19 cellular contexts compared by ENCODE assay signal in the genomic region with DNA sequence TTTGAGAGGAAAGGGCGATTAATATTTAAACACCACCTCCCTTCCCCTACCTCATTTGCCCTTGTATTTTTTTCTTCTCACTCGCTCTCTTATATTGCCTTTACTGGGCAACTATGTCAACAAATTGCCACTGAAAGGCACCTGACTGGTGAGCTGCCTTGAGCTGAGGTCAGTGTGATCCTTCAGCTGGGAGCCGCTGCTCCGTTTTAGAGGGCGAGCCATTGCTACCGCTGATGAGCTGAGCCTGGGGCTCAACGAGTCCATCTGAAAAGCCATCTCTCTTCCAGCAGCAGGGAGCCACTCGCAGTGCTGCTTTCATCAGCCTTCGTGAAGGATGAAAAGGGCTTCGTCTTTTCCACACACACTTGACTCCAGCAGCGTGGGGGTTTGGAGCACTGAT.
DNase-seq lines count a peak whose midpoint lies in the region; ATAC-seq and TF ChIP-seq lines count a peak whose summit lies in the region.
"Had no signal": no experiment of that assay in that cellular context is flagged by ENCODE, and none has a peak within 500 bp of the region (broad histone marks: within the 10 kb centered on the region; RNA-seq: fewer than 3 reads in every experiment).

No MANE protein-coding gene starts in this region.

- no peak for TF ChIP-seq EP300 in suprapubic skin (IDR thresholded peaks at IDR 0.05)

- H3K36me3 Mint-ChIP-seq in brain: peaks cover 3% of the 10 kb centered on the region
- H3K36me3 Mint-ChIP-seq: CD8-positive, alpha-beta memory T cell had no signal

- TF ChIP-seq CTCF in brain (conservative IDR thresholded peaks at IDR 0.05) (no peak), mucosa of descending colon (IDR thresholded peaks at IDR 0.05) (no peak), PC-9 (conservative IDR thresholded peaks at IDR 0.05) (no peak), suprapubic skin (IDR thresholded peaks at IDR 0.05) (no peak)

- H2AFZ ChIP-seq in PC-9: no peak overlapping the region

- intact Hi-C loops in mucosa of descending colon (cut with DNase I, micrococcal nuclease): loop anchor here in 1 of 2 donors (10.0 kb wide), 2 partner anchors 182 to 442 kb away; partner anchors contain the start of gene HNRNPU
- intact Hi-C loops in PC-9 (cut with micrococcal nuclease; ENCODE audit: unreplicated experiment): no loop called here
- intact Hi-C loops in aorta (cut with DNase I): no loop called here

- no peaks in the 10 kb centered on the region for H3K9me2 ChIP-seq in PC-9 (ENCODE audit: insufficient read depth)

- H3K27ac Mint-ChIP-seq in brain: peak overlapping the region in 3 of 5 experiments; percentile 9 to 69 (median 49)
- H3K27ac Mint-ChIP-seq: activated CD4-positive, alpha-beta T cell treated with anti-CD3 and anti-CD28 coated beads for 36 hours had no signal

- H3K9me3 ChIP-seq in mucosa of descending colon (no peaks in the 10 kb centered on the region), PC-9 (ENCODE audit: insufficient read depth, low read depth) (no peaks in the 10 kb centered on the region), aorta (ENCODE audit: control insufficient read depth, low read length) (no peaks in the 10 kb centered on the region), suprapubic skin (no peaks in the 10 kb centered on the region)

- 78 to 86% methylated on average over 11 of the region's 11 CpGs for WGBS in aorta, 2 donors
- 86% methylated on average over 11 of the region's 11 CpGs for WGBS in suprapubic skin

- no peak for TF ChIP-seq POLR2A in suprapubic skin (IDR thresholded peaks at IDR 0.05)

- 0 out of 2 replicates have a peak, but pooled peaks cover 4% of the 10 kb centered on the region for H3F3A ChIP-seq in PC-9 (ENCODE audit: insufficient read depth, low read depth)

- peak overlapping the region in 2 of 5 experiments; percentile 28 to 63 for H3K4me3 Mint-ChIP-seq in brain
- H3K4me3 Mint-ChIP-seq: activated CD4-positive, alpha-beta T cell treated with anti-CD3 and anti-CD28 coated beads for 36 hours; CD8-positive, alpha-beta memory T cell; stimulated activated naive CD8-positive, alpha-beta T cell treated with anti-CD3 and anti-CD28 coated beads, Interleukin-15, amount 100 ng/mL, for 72 hours had no signal

- CTCF ChIA-PET in PC-9 (lab: Charles Lee): interaction anchor here (0.5 kb wide), 1 partner anchor 772 kb away, joined by 3 read pairs; no protein-coding TSS in a partner anchor

- peaks cover 50% of the 10 kb centered on the region; the same call in 1 of the 2 replicates for H3K27me3 ChIP-seq in PC-9 (ENCODE audit: insufficient read depth, low read depth)
- H3K27me3 ChIP-seq in aorta (ENCODE audit: control insufficient read depth in 1 of 2, insufficient read depth in 2 of 2, low read length in 1 of 2): no peaks in the 10 kb centered on the region
- no peaks in the 10 kb centered on the region for H3K27me3 ChIP-seq in suprapubic skin

- no peaks in the 10 kb centered on the region for H3K79me2 ChIP-seq in PC-9 (ENCODE audit: low read depth)

- H3K4me1 Mint-ChIP-seq in brain: peaks cover 36% of the 10 kb centered on the region

- H3K4me1 ChIP-seq in mucosa of descending colon (ENCODE audit: low read depth) (peaks cover 5% of the 10 kb centered on the region), PC-9 (replicated peaks; ENCODE audit: insufficient read depth) (no peaks in the 10 kb centered on the region), aorta (ENCODE audit: control insufficient read depth in 1 of 2, insufficient read depth in 2 of 2, low read length in 2 of 2) (no peaks in the 10 kb centered on the region), suprapubic skin (no peaks in the 10 kb centered on the region)

- H3K4me3 ChIP-seq in mucosa of descending colon (no peak overlapping the region), PC-9 (no peak overlapping the region), aorta (ENCODE audit: low read length in 2 of 2) (no peak overlapping the region), suprapubic skin (no peak overlapping the region)
- H3K4me3 ChIP-seq: GM12878 had no signal

- H3K27me3 Mint-ChIP-seq in brain: peaks cover 5% of the 10 kb centered on the region

- no peaks in the 10 kb centered on the region for H3K9me3 Mint-ChIP-seq in brain
- H3K9me3 Mint-ChIP-seq: CD8-positive, alpha-beta memory T cell; stimulated activated naive CD8-positive, alpha-beta T cell treated with anti-CD3 and anti-CD28 coated beads, Interleukin-15, amount 100 ng/mL, for 72 hours had no signal

- no peaks in the 10 kb centered on the region for H4K20me1 ChIP-seq in PC-9 (ENCODE audit: insufficient read depth)

- no peaks in the 10 kb centered on the region for H3K36me3 ChIP-seq in mucosa of descending colon (ENCODE audit: low read depth)
- H3K36me3 ChIP-seq in PC-9 (ENCODE audit: low read depth): no peaks in the 10 kb centered on the region
- no peaks in the 10 kb centered on the region for H3K36me3 ChIP-seq in aorta (ENCODE audit: control insufficient read depth in 1 of 2, insufficient read depth in 2 of 2, low read length in 1 of 2)
- no peaks in the 10 kb centered on the region for H3K36me3 ChIP-seq in suprapubic skin

- DNase-seq in DMS53 treated with DMSO at 0.1 percent for 48 hours (lab: John Stamatoyannopoulos, UW; ENCODE audit: unreplicated experiment): peak; percentile 38
- DNase-seq in NCI-H1092 treated with DMSO at 0.1 percent for 48 hours (lab: John Stamatoyannopoulos, UW): peak; percentile 80
- DNase-seq in mucosa of descending colon: peak in 2 of 3 donors; percentile 45 to 51
- no peak for DNase-seq in PC-9
- no peak for DNase-seq in aorta
- DNase-seq in suprapubic skin (ENCODE audit: low spot score in 2 of 2): no peak
- DNase-seq: activated CD4-positive, alpha-beta T cell treated with anti-CD3 and anti-CD28 coated beads for 36 hours; activated effector memory CD4-positive, alpha-beta T cell treated with anti-CD3 and anti-CD28 coated beads, Interleukin-2, amount 50 U/mL, for 16 hours; CD8-positive, alpha-beta memory T cell; KG1; left ventricle myocardium superior; NCI-H526; PC-3; stimulated activated naive CD8-positive, alpha-beta T cell treated with anti-CD3 and anti-CD28 coated beads, Interleukin-15, amount 100 ng/mL, for 72 hours; T1000 had no signal

- BruUV-seq in PC-9 (replicated peaks; lab: Mats Ljungman, UMichigan): no TSS peak

- POLR2A ChIA-PET in PC-9 (lab: Charles Lee; ENCODE audit: unreplicated experiment): no interaction called here

- H3K27ac ChIP-seq in PC-9 (no peak overlapping the region), aorta (ENCODE audit: low read depth in 1 of 2, low read length in 2 of 2) (no peak overlapping the region), suprapubic skin (no peak overlapping the region)

- ATAC-seq in mucosa of descending colon (peak; percentile 50), aorta (ENCODE audit: low FRiP score) (no peak), GM18909 (IDR thresholded peaks at IDR 0.05; ENCODE audit: poor library complexity, unreplicated experiment) (no peak)
- ATAC-seq: activated CD4-positive, alpha-beta T cell treated with anti-CD3 and anti-CD28 coated beads for 36 hours; GM12878; left ventricle myocardium superior; PC-3; sciatic nerve; stimulated activated naive CD8-positive, alpha-beta T cell treated with anti-CD3 and anti-CD28 coated beads, Interleukin-15, amount 100 ng/mL, for 72 hours had no signal

- H3K4me2 ChIP-seq in PC-9: no peak overlapping the region

Comparison
In these comparisons a context has a peak if more than half of its experiments do, and no peak if none do; other contexts are left out.
1. DNase-seq: peak in DMS53 treated with DMSO at 0.1 percent for 48 hours (single experiment), NCI-H1092 treated with DMSO at 0.1 percent for 48 hours (single experiment) and mucosa of descending colon (2 of 3); none in PC-9 (0 of 2), aorta (0 of 2) and suprapubic skin (0 of 2).